9 cellular contexts compared by ENCODE assay signal in the genomic region with DNA sequence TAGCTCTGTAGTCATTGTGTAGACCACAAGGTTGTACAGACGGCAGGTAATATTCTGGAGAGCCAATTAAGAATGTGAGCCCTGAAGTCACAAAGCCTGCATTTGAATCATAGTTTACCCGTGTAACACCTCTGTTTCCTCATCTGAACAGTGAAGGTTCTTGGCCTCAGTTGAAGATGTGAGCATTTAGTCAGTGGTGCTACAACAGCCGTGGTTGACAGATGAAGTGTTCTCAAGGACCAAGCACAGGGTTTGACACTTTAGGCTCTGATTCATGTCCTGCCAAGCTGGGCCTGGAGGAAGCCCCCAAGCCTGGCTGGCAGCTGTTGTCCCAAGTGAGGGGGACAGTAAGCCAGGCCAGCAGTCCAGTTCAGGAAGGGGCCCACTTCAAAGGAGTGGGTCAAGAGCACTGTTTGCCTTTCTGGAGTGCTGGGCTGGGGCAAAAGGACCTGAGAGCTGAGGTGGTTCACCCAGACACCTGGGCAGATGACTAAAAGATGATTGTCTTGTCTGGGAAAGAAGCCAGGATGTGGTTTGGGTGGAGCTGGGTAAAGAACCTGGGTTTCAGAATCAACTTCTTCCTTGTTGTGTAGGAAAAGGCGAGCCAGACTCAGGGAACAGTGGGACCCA. TPM values are rescaled to one million over a fixed set of nuclear protein-coding genes. Genes with fewer than 3 reads are reported as not detected.
DNase-seq lines count a peak whose midpoint lies in the region; ATAC-seq and TF ChIP-seq lines count a peak whose summit lies in the region.
"Had no signal": no experiment of that assay in that cellular context is flagged by ENCODE, and none has a peak within 500 bp of the region (broad histone marks: within the 10 kb centered on the region; RNA-seq: fewer than 3 reads in every experiment).

No MANE protein-coding gene starts in this region.

- DNase-seq in EL (peak; percentile 20), RWPE2 (ENCODE audit: low spot score) (peak; percentile 88), osteoblast (ENCODE audit: insufficient read length, low spot score, missing footprints) (no peak), erythroblast (lab: John Stamatoyannopoulos, UW) (no peak), UCSD-AML1 (lab: John Stamatoyannopoulos, UW; ENCODE audit: unreplicated experiment) (no peak), neuronal stem cell (ENCODE audit: low spot score) (no peak)
- DNase-seq in activated naive CD8-positive, alpha-beta T cell treated with anti-CD3 and anti-CD28 coated beads, Interleukin-2, amount 50 U/mL, for 24 hours = no peak

- TF ChIP-seq POLR2A in erythroblast (IDR thresholded peaks at IDR 0.05; ENCODE audit: low read length) = no peak

- no peaks in the 10 kb centered on the region for H3K27me3 Mint-ChIP-seq in activated naive CD8-positive, alpha-beta T cell treated with anti-CD3 and anti-CD28 coated beads, Interleukin-2, amount 50 U/mL, for 24 hours

- H3K4me1 Mint-ChIP-seq in activated naive CD8-positive, alpha-beta T cell treated with anti-CD3 and anti-CD28 coated beads, Interleukin-2, amount 50 U/mL, for 24 hours = peaks cover 31% of the 10 kb centered on the region

- H3K27ac Mint-ChIP-seq in activated naive CD8-positive, alpha-beta T cell treated with anti-CD3 and anti-CD28 coated beads, Interleukin-2, amount 50 U/mL, for 24 hours = peak overlapping the region; percentile 53

- H3K4me3 ChIP-seq in RWPE2 (ENCODE audit: severe bottlenecking) (no peak overlapping the region), parathyroid adenoma (ENCODE audit: low read depth, low read length) (no peak overlapping the region), osteoblast (ENCODE audit: insufficient read depth, low read length) (no peak overlapping the region), neuronal stem cell (ENCODE audit: low read length in 2 of 2) (no peak overlapping the region)

- H3K18ac ChIP-seq in neuronal stem cell (ENCODE audit: low read length) = no peak overlapping the region

- H3K27ac ChIP-seq in RWPE2 (ENCODE audit: poor library complexity, severe bottlenecking) = peak overlapping the region; percentile 90
- peak overlapping the region; percentile 49 for H3K27ac ChIP-seq in parathyroid adenoma
- no peak overlapping the region for H3K27ac ChIP-seq in osteoblast (ENCODE audit: low read depth, low read length)
- no peak overlapping the region for H3K27ac ChIP-seq in neuronal stem cell (replicated peaks; ENCODE audit: low read length)
- H3K27ac ChIP-seq: VCaP had no signal

- no peak overlapping the region for H2BK120ac ChIP-seq in neuronal stem cell (ENCODE audit: low read depth, low read length)

- H2BK5ac ChIP-seq in neuronal stem cell (ENCODE audit: low read length) = no peak overlapping the region

- H3K9me3 ChIP-seq in RWPE2 (ENCODE audit: severe bottlenecking) (no peaks in the 10 kb centered on the region), parathyroid adenoma (ENCODE audit: control insufficient read depth, low read length) (no peaks in the 10 kb centered on the region), osteoblast (ENCODE audit: low read depth, low read length) (no peaks in the 10 kb centered on the region), neuronal stem cell (replicated peaks in 1 of 2; ENCODE audit: control insufficient read depth in 2 of 2, insufficient read depth in 1 of 2, low read depth in 1 of 2, low read length in 2 of 2) (no peaks in the 10 kb centered on the region)

- H3K4me2 ChIP-seq in parathyroid adenoma (ENCODE audit: low read length) (no peak overlapping the region), osteoblast (ENCODE audit: insufficient read depth, low read length) (no peak overlapping the region), neuronal stem cell (ENCODE audit: insufficient read depth, low read length, poor library complexity, severe bottlenecking) (no peak overlapping the region)

- H3K14ac ChIP-seq in neuronal stem cell (ENCODE audit: low read length) = no peak overlapping the region

- H3K4me1 ChIP-seq in RWPE2 (ENCODE audit: insufficient read depth, poor library complexity, severe bottlenecking) = peaks cover 40% of the 10 kb centered on the region
- H3K4me1 ChIP-seq in parathyroid adenoma = peaks cover 19% of the 10 kb centered on the region
- H3K4me1 ChIP-seq in osteoblast (ENCODE audit: insufficient read depth, low read length) = peaks cover 4% of the 10 kb centered on the region
- no peaks in the 10 kb centered on the region for H3K4me1 ChIP-seq in neuronal stem cell (ENCODE audit: control insufficient read depth in 2 of 2, insufficient read depth in 1 of 2, low read depth in 1 of 2, low read length in 2 of 2)

- no peak overlapping the region for H2BK15ac ChIP-seq in neuronal stem cell (ENCODE audit: low read length)

- TF ChIP-seq CTCF in RWPE2 (IDR thresholded peaks at IDR 0.05; ENCODE audit: poor library complexity, severe bottlenecking) (peak; percentile 1), parathyroid adenoma (IDR thresholded peaks at IDR 0.05) (no peak), osteoblast (IDR thresholded peaks at IDR 0.05; ENCODE audit: extremely low read depth, low read depth, low read length) (no peak)

- H3K36me3 Mint-ChIP-seq in activated naive CD8-positive, alpha-beta T cell treated with anti-CD3 and anti-CD28 coated beads, Interleukin-2, amount 50 U/mL, for 24 hours (ENCODE audit: low read depth) = peaks cover 34% of the 10 kb centered on the region

- no peak overlapping the region for H2AFZ ChIP-seq in parathyroid adenoma
- no peak overlapping the region for H2AFZ ChIP-seq in osteoblast (ENCODE audit: low read length)
- no peak overlapping the region for H2AFZ ChIP-seq in neuronal stem cell (ENCODE audit: low read length)

- H3K23ac ChIP-seq in neuronal stem cell (ENCODE audit: low read depth, low read length, poor library complexity) = no peak overlapping the region

- ATAC-seq in RWPE2 (ENCODE audit: low read depth) = peak; percentile 92
- ATAC-seq in activated naive CD8-positive, alpha-beta T cell treated with anti-CD3 and anti-CD28 coated beads, Interleukin-2, amount 50 U/mL, for 24 hours = peak; percentile 68

- H3K36me3 ChIP-seq in RWPE2 (ENCODE audit: low read depth) (no peaks in the 10 kb centered on the region; the same call in 1 of the 2 replicates), parathyroid adenoma (ENCODE audit: control insufficient read depth, insufficient read depth, low read length) (no peaks in the 10 kb centered on the region), osteoblast (ENCODE audit: insufficient read depth, low read length) (peaks cover 14% of the 10 kb centered on the region), neuronal stem cell (replicated peaks in 1 of 2; ENCODE audit: control insufficient read depth in 2 of 2, insufficient read depth in 2 of 2, low read length in 2 of 2) (peaks cover 5 to 36% of the 10 kb centered on the region in 2 donors)

- no CpG with 5 or more reads among the region's 4 CpGs for WGBS in neuronal stem cell (ENCODE audit: extremely low coverage in 2 of 2, insufficient read length in 2 of 2, insufficient replicate concordance in 1 of 2), 2 donors

- no peaks in the 10 kb centered on the region for H3K79me1 ChIP-seq in neuronal stem cell (ENCODE audit: low read depth, low read length)

- no peak overlapping the region for H3K4me3 Mint-ChIP-seq in activated naive CD8-positive, alpha-beta T cell treated with anti-CD3 and anti-CD28 coated beads, Interleukin-2, amount 50 U/mL, for 24 hours

- H3K79me2 ChIP-seq in parathyroid adenoma = no peaks in the 10 kb centered on the region
- H3K79me2 ChIP-seq in osteoblast (ENCODE audit: insufficient read depth, low read length) = no peaks in the 10 kb centered on the region

- H2BK12ac ChIP-seq in neuronal stem cell (ENCODE audit: low read length) = no peak overlapping the region

- H4K8ac ChIP-seq in neuronal stem cell (ENCODE audit: low read depth, low read length) = no peak overlapping the region

- no peaks in the 10 kb centered on the region for H3K9me3 Mint-ChIP-seq in activated naive CD8-positive, alpha-beta T cell treated with anti-CD3 and anti-CD28 coated beads, Interleukin-2, amount 50 U/mL, for 24 hours

- H4K20me1 ChIP-seq in osteoblast (ENCODE audit: insufficient read depth, low read length) = no peaks in the 10 kb centered on the region

- H4K91ac ChIP-seq in neuronal stem cell (ENCODE audit: low read depth, low read length, poor library complexity) = no peak overlapping the region

- H3K27me3 ChIP-seq in RWPE2 (ENCODE audit: insufficient read depth, poor library complexity, severe bottlenecking) = no peaks in the 10 kb centered on the region
- H3K27me3 ChIP-seq in parathyroid adenoma (ENCODE audit: control insufficient read depth, insufficient read depth, low read length) = no peaks in the 10 kb centered on the region
- H3K27me3 ChIP-seq in osteoblast (ENCODE audit: insufficient read depth, low read length) = no peaks in the 10 kb centered on the region
- no peaks in the 10 kb centered on the region for H3K27me3 ChIP-seq in neuronal stem cell (ENCODE audit: control insufficient read depth in 3 of 3, insufficient read depth in 3 of 3, low read depth in 1 of 3, low read length in 3 of 3)

- H3K9ac ChIP-seq in parathyroid adenoma = no peak overlapping the region
- no peak overlapping the region for H3K9ac ChIP-seq in neuronal stem cell (ENCODE audit: low read depth, low read length, poor library complexity)

- H3K4ac ChIP-seq in neuronal stem cell (ENCODE audit: low read length) = no peak overlapping the region

- H2AK5ac ChIP-seq in neuronal stem cell (ENCODE audit: low read depth, low read length) = no peak overlapping the region

RNA-seq across cellular contexts. Expression of a gene that starts 20.7 kb away (rescaled TPM):
- total RNA-seq in osteoblast = 13.8 and 19.2 TPM in 2 replicates
- polyA plus RNA-seq in neuronal stem cell (2013, experiment 1 of 2) = 10.6 TPM
- polyA plus RNA-seq in neuronal stem cell (2013, experiment 2 of 2) = 10.0 TPM

RNA-seq across cellular contexts. Expression of a gene that starts 28.7 kb away (rescaled TPM):
- 48.6 and 55.7 TPM in 2 replicates for total RNA-seq in osteoblast
- 44.3 TPM for polyA plus RNA-seq in neuronal stem cell (2013, experiment 1 of 2)
- 45.4 TPM for polyA plus RNA-seq in neuronal stem cell (2013, experiment 2 of 2)

Comparison
In these comparisons a context has a peak if more than half of its experiments do, and no peak if none do; other contexts are left out.
1. DNase-seq: peak in EL (single experiment) and RWPE2 (single experiment); none in activated naive CD8-positive, alpha-beta T cell treated with anti-CD3 and anti-CD28 coated beads, Interleukin-2, amount 50 U/mL, for 24 hours (single experiment), osteoblast (single experiment), erythroblast (0 of 2), UCSD-AML1 (single experiment) and neuronal stem cell (single experiment).
2. H3K27ac ChIP-seq: peak in RWPE2 (single experiment) and parathyroid adenoma (single experiment); none in osteoblast (single experiment) and neuronal stem cell (single experiment).